8 cellular contexts compared by ENCODE assay signal in the genomic region with DNA sequence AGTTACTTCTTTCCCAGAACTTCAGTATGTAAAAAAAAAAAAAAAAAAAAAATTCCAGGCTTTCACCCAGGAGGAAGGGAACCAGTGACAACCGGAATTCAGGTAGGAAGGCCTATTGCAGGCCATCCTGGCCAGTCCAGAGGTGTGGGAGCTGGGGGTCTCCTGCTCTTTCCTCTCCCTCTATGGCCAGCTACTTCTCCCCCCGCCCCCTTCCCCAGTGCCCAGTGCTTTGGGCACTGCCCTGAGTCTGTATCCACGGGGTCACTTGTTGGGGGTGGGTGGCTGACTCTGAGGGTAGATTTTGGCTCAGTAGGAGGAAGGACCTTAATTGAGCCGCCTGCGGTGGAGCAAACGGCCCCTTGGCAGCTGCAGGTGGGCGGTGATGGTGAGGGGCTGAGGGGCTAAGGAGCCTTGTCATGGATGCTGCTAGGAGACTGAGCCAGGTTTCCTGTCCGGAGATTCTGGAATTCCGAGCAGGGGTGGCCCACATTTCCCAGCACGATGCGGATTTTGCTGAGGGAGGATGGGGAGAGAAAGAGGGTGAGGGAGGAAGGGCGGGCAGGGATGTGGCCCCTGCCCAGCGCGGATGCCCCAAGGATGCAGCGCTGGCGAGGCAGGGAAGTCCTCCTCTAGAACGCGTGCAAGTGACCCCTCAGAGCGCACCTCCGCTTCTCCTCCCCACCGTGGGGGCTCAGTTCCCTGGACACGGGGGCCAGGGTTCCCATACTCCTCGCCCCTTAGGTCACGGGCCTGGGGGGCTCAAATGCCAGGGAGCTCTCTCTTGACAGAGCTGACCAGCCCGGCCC. TPM values are rescaled to one million over a fixed set of nuclear protein-coding genes. Genes with fewer than 3 reads are reported as not detected.
DNase-seq lines count a peak whose midpoint lies in the region; ATAC-seq and TF ChIP-seq lines count a peak whose summit lies in the region.

No MANE protein-coding gene starts in this region.

- H3K27me3 Mint-ChIP-seq in CD4-positive, alpha-beta T cell: no peaks in the 10 kb centered on the region
- H3K27me3 Mint-ChIP-seq in neural crest cell (ENCODE audit: low read depth): no peaks in the 10 kb centered on the region

- H3K79me2 ChIP-seq in PC-3 (ENCODE audit: low read length): peaks cover 38% of the 10 kb centered on the region

- no peaks in the 10 kb centered on the region for H3K36me3 ChIP-seq in PC-3 (ENCODE audit: low read depth, low read length)

- POLR2A ChIA-PET in CD4-positive, alpha-beta T cell (lab: Charles Lee): interaction anchor here (0.7 to 2.5 kb wide), 4 partner anchors 9 to 534 kb away, joined by 3 to 40 read pairs (median 3); a partner anchor contains a TSS
- POLR2A ChIA-PET in PC-3 (lab: Charles Lee; ENCODE audit: unreplicated experiment): no interaction called here

- peak overlapping the region; percentile 78 for H2AFZ ChIP-seq in PC-3 (ENCODE audit: low read length)

- no peak for TF ChIP-seq CTCF in CD4-positive, alpha-beta T cell (IDR thresholded peaks at IDR 0.05)
- TF ChIP-seq CTCF in PC-3 (conservative IDR thresholded peaks at IDR 0.05; ENCODE audit: low read depth, low read length): no peak
- TF ChIP-seq CTCF in neural crest cell (conservative IDR thresholded peaks at IDR 0.05): no peak

- H3K4me1 ChIP-seq in PC-3 (ENCODE audit: insufficient read depth, low read length): peaks cover 12% of the 10 kb centered on the region

- peak overlapping the region; percentile 96 for H3K4me2 ChIP-seq in PC-3 (ENCODE audit: low read length)

- H3K27me3 ChIP-seq in CD4-positive, alpha-beta T cell (ENCODE audit: control insufficient read depth, insufficient read depth, low read length): no peaks in the 10 kb centered on the region
- no peaks in the 10 kb centered on the region for H3K27me3 ChIP-seq in PC-3 (ENCODE audit: low read length)

- H3K9me2 ChIP-seq in PC-3 (replicated peaks; ENCODE audit: low read length): no peaks in the 10 kb centered on the region

- no peak overlapping the region for H3K27ac ChIP-seq in CD4-positive, alpha-beta T cell (ENCODE audit: low read depth, low read length)
- no peak overlapping the region for H3K27ac ChIP-seq in PC-3 (ENCODE audit: low read length)
- H3K27ac ChIP-seq in epithelial cell of prostate: peak overlapping the region; percentile 59

- intact Hi-C loops in CD4-positive, alpha-beta T cell (cut with DNase I, micrococcal nuclease): loop anchor here (5.0 to 10.0 kb wide), 3 partner anchors 592 to 1250 kb away; a partner anchor contains a TSS
- intact Hi-C loops in PC-3 (cut with micrococcal nuclease): no loop called here

- H3K36me3 Mint-ChIP-seq in CD4-positive, alpha-beta T cell (ENCODE audit: low read depth): peaks cover 15% of the 10 kb centered on the region
- H3K36me3 Mint-ChIP-seq in neural crest cell (ENCODE audit: low read depth): peaks cover 14% of the 10 kb centered on the region

- H3K4me3 ChIP-seq in PC-3 (ENCODE audit: low read length): peak overlapping the region; percentile 77

- CTCF ChIA-PET in CD4-positive, alpha-beta T cell (lab: Charles Lee): interaction anchor here (1.9 kb wide), 1 partner anchor 9 kb away, joined by 9 read pairs; no protein-coding TSS in a partner anchor
- CTCF ChIA-PET in PC-3 (lab: Charles Lee): interaction anchor here (0.6 kb wide), 2 partner anchors 9 to 17 kb away, joined by 3 to 6 read pairs; no protein-coding TSS in a partner anchor

- H3K4me1 Mint-ChIP-seq in CD4-positive, alpha-beta T cell (ENCODE audit: low read depth): peaks cover 43% of the 10 kb centered on the region
- peaks cover 42% of the 10 kb centered on the region for H3K4me1 Mint-ChIP-seq in neural crest cell

- no peak for ATAC-seq in CD4-positive, alpha-beta T cell (ENCODE audit: poor library complexity)
- ATAC-seq in PC-3 (no peak), HG03095 (IDR thresholded peaks at IDR 0.05; ENCODE audit: unreplicated experiment) (no peak)

- peak overlapping the region; percentile 76 for H3K9ac ChIP-seq in PC-3 (ENCODE audit: low read length)

- DNase-seq in CD4-positive, alpha-beta T cell: no peak
- DNase-seq in PC-3 (no peak), epithelial cell of prostate (ENCODE audit: low read depth, low spot score) (no peak), neural crest cell (ENCODE audit: low read depth, low spot score) (no peak), NCI-H146 treated with DMSO at 0.1 percent for 48 hours (lab: John Stamatoyannopoulos, UW; ENCODE audit: unreplicated experiment) (no peak), putamen (ENCODE audit: low spot score) (no peak), DMS53 (lab: John Stamatoyannopoulos, UW) (no peak)

- no peaks in the 10 kb centered on the region for H3K9me3 Mint-ChIP-seq in CD4-positive, alpha-beta T cell
- peaks cover 8% of the 10 kb centered on the region for H3K9me3 Mint-ChIP-seq in neural crest cell

- H3F3A ChIP-seq in PC-3 (ENCODE audit: low read length, unreplicated experiment): no peaks in the 10 kb centered on the region

- TSS peak; percentile 63 for BruUV-seq in PC-3 (replicated peaks; lab: Mats Ljungman, UMichigan)

- peak overlapping the region; percentile 95 for H3K27ac Mint-ChIP-seq in CD4-positive, alpha-beta T cell
- H3K27ac Mint-ChIP-seq in neural crest cell (ENCODE audit: unreplicated experiment): peak overlapping the region; percentile 36

- no peaks in the 10 kb centered on the region for H4K20me1 ChIP-seq in PC-3 (ENCODE audit: low read length)

- peak overlapping the region; percentile 95 for H3K4me3 Mint-ChIP-seq in CD4-positive, alpha-beta T cell
- peak overlapping the region; percentile 89 for H3K4me3 Mint-ChIP-seq in neural crest cell

- H3K9me3 ChIP-seq in CD4-positive, alpha-beta T cell (ENCODE audit: control insufficient read depth, low read length): no peaks in the 10 kb centered on the region
- no peaks in the 10 kb centered on the region for H3K9me3 ChIP-seq in PC-3 (ENCODE audit: low read length)

RNA-seq across cellular contexts. Expression of a gene that starts 1.3 kb away (rescaled TPM):
- total RNA-seq in CD4-positive, alpha-beta T cell: 10 to 100 TPM; 27.3 to 28.8 TPM
- 10.6 and 12.0 TPM in 2 replicates for total RNA-seq in PC-3 (2014; rRNA removed)
- 34.4 and 34.7 TPM in 2 replicates for total RNA-seq in neural crest cell
